Comparison of ENCODE assay signal across 1 cellular context in the genomic region with DNA sequence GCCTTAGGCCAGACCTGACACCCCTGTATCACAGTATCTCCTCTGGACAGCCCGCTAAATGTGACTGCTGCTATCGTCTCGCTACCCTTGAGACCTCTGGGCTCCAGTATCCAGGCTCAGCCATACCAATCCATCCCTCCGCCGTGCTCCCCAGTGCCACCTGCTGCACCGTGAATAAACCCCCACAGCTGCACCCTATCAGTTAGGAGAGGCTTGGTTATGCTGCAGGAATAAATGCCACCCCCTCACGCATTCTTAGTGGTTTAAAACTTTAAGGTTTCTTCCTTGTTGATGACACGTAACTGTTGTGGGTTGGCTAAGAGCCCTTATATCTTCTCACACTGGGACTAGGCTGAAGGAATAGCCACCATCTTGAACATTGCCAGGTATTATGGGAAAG.
TF ChIP-seq lines count a peak whose summit lies in the region.

No MANE protein-coding gene starts in this region.

TF ChIP-seq in HCT116, 20 proteins besides CTCF, POLR2A, EP300 and RAD21:
- no peak for TF ChIP-seq CBX3 (IDR thresholded peaks at IDR 0.05; ENCODE audit: low read depth)
- no peak for TF ChIP-seq TCF7L2 (IDR thresholded peaks at IDR 0.05; ENCODE audit: borderline replicate concordance, extremely low read depth, insufficient read depth, insufficient read length)
- TF ChIP-seq, protein P1, sequence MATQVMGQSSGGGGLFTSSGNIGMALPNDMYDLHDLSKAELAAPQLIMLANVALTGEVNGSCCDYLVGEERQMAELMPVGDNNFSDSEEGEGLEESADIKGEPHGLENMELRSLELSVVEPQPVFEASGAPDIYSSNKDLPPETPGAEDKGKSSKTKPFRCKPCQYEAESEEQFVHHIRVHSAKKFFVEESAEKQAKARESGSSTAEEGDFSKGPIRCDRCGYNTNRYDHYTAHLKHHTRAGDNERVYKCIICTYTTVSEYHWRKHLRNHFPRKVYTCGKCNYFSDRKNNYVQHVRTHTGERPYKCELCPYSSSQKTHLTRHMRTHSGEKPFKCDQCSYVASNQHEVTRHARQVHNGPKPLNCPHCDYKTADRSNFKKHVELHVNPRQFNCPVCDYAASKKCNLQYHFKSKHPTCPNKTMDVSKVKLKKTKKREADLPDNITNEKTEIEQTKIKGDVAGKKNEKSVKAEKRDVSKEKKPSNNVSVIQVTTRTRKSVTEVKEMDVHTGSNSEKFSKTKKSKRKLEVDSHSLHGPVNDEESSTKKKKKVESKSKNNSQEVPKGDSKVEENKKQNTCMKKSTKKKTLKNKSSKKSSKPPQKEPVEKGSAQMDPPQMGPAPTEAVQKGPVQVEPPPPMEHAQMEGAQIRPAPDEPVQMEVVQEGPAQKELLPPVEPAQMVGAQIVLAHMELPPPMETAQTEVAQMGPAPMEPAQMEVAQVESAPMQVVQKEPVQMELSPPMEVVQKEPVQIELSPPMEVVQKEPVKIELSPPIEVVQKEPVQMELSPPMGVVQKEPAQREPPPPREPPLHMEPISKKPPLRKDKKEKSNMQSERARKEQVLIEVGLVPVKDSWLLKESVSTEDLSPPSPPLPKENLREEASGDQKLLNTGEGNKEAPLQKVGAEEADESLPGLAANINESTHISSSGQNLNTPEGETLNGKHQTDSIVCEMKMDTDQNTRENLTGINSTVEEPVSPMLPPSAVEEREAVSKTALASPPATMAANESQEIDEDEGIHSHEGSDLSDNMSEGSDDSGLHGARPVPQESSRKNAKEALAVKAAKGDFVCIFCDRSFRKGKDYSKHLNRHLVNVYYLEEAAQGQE (IDR thresholded peaks at IDR 0.05; ENCODE audit: low read depth): no peak
- TF ChIP-seq ZBTB33 (IDR thresholded peaks at IDR 0.05; ENCODE audit: extremely low read depth, insufficient replicate concordance, low read length): no peak
- TF ChIP-seq EGR1 (IDR thresholded peaks at IDR 0.05; ENCODE audit: low read depth): no peak
- no peak for TF ChIP-seq FOSL1 (IDR thresholded peaks at IDR 0.05; ENCODE audit: low read depth)
- no peak for TF ChIP-seq YY1 (IDR thresholded peaks at IDR 0.05; ENCODE audit: extremely low read depth, insufficient replicate concordance, low read depth, low read length)
- TF ChIP-seq ZNF274 (IDR thresholded peaks at IDR 0.05; ENCODE audit: low read depth, low read length): no peak
- TF ChIP-seq SIN3A (IDR thresholded peaks at IDR 0.05; ENCODE audit: low read depth): no peak
- no peak for TF ChIP-seq SRF (IDR thresholded peaks at IDR 0.05; ENCODE audit: low read depth)
- no peak for TF ChIP-seq ATF3 (IDR thresholded peaks at IDR 0.05)
- no peak for TF ChIP-seq POLR2AphosphoS5 (IDR thresholded peaks at IDR 0.05; ENCODE audit: low read depth, low read length)
- TF ChIP-seq ZFX (IDR thresholded peaks at IDR 0.05): no peak
- no peak for TF ChIP-seq JUND (IDR thresholded peaks at IDR 0.05)
- TF ChIP-seq ELF1 (IDR thresholded peaks at IDR 0.05; ENCODE audit: borderline replicate concordance, low read depth): no peak
TF ChIP-seq in HCT116: peak in this region for 0.
